ENCODE assay signal across 23 cellular contexts in the genomic region with DNA sequence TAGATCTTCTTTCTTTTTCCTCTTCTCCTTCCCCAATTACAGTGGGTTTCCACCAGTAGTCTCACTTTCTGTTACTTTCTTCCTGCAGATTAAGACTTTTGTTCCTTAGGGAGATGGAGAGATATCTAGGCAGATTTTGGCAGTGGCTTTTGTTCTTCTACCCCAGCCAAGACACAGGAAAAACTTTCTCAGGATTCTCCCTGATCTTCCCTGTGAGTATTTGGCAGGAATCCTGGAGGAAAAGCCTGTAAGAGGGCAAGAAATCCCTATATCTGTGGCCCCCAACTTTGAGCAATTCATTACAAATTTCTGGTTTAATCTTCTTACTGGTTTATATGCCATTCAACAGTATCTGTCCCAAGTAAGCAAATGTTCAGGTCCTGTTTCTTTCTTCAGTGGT. TPM values are rescaled to one million over a fixed set of nuclear protein-coding genes. Genes with fewer than 3 reads are reported as not detected.
A peak's percentile ranks its signal among the peaks of the same experiment; 100 is the strongest.
DNase-seq lines count a peak whose midpoint lies in the region; ATAC-seq and TF ChIP-seq lines count a peak whose summit lies in the region.
"Had no signal": no experiment of that assay in that cellular context is flagged by ENCODE, and none has a peak within 500 bp of the region (broad histone marks: within the 10 kb centered on the region; RNA-seq: fewer than 3 reads in every experiment).

No MANE protein-coding gene starts in this region.

- H3K9me3 ChIP-seq in RWPE2 (ENCODE audit: severe bottlenecking) (peaks cover 2% of the 10 kb centered on the region), osteoblast (ENCODE audit: low read depth, low read length) (peaks cover 1% of the 10 kb centered on the region), adrenal gland (replicated peaks in 1 of 3) (peaks cover 0 to 16% (median 0%) of the 10 kb centered on the region in 3 donors)

- H3K4me3 Mint-ChIP-seq in Calu3 (ENCODE audit: low read depth, unreplicated experiment) = no peak overlapping the region
- H3K4me3 Mint-ChIP-seq: CD4-positive, alpha-beta memory T cell; GM23338 had no signal

- H3K36me3 ChIP-seq in RWPE2 (ENCODE audit: low read depth) (no peaks in the 10 kb centered on the region), osteoblast (ENCODE audit: insufficient read depth, low read length) (no peaks in the 10 kb centered on the region), adrenal gland (replicated peaks in 1 of 2) (no peaks in the 10 kb centered on the region)
- H3K36me3 ChIP-seq: BLaER1, HAP-1 had no signal

- DNase-seq in Calu3 = no peak
- DNase-seq in RWPE2 (ENCODE audit: low spot score) = no peak
- no peak for DNase-seq in epithelial cell of prostate (ENCODE audit: low read depth, low spot score)
- DNase-seq in osteoblast (ENCODE audit: insufficient read length, low spot score, missing footprints) = no peak
- no peak for DNase-seq in dorsolateral prefrontal cortex
- no peak for DNase-seq in T-helper 9 cell
- no peak for DNase-seq in adrenal gland
- DNase-seq: Caco-2; CD4-positive, alpha-beta memory T cell; DND-41; KG1; NCI-H1092 treated with DMSO at 0.1 percent for 48 hours; NCI-H1436 treated with DMSO at 0.1 percent for 48 hours; NCI-H1930; NCI-H510A; NCI-H748 treated with DMSO at 0.1 percent for 48 hours; NK-92 treated with Interleukin-12 subunit alpha and Interleukin-12 subunit beta, amount 100 ng/mL, for 24 hours; SIG-M5 had no signal

- TF ChIP-seq CTCF in Calu3 (IDR thresholded peaks at IDR 0.05; ENCODE audit: unreplicated experiment) = no peak
- TF ChIP-seq CTCF in RWPE2 (IDR thresholded peaks at IDR 0.05; ENCODE audit: poor library complexity, severe bottlenecking) = no peak
- TF ChIP-seq CTCF in osteoblast (IDR thresholded peaks at IDR 0.05; ENCODE audit: extremely low read depth, low read depth, low read length) = no peak
- no peak for TF ChIP-seq CTCF in dorsolateral prefrontal cortex (IDR thresholded peaks at IDR 0.05 in 54 of 56, conservative IDR thresholded peaks at IDR 0.05 in 2 of 56; ENCODE audit: low read depth in 1 of 56, partially characterized antibody in 56 of 56)
- no peak for TF ChIP-seq CTCF in adrenal gland (IDR thresholded peaks at IDR 0.05)

- H3K27ac ChIP-seq in RWPE2 (ENCODE audit: poor library complexity, severe bottlenecking) (peak overlapping the region; percentile 45), epithelial cell of prostate (peak overlapping the region; percentile 76), osteoblast (ENCODE audit: low read depth, low read length) (peak overlapping the region; percentile 60), dorsolateral prefrontal cortex (no peak overlapping the region), adrenal gland (no peak overlapping the region)
- H3K27ac ChIP-seq: A549, BLaER1, RWPE1 had no signal

- no peak for ATAC-seq in RWPE2 (ENCODE audit: low read depth)
- ATAC-seq: A549, GM23338 had no signal

- H3K4me1 Mint-ChIP-seq in Calu3 (ENCODE audit: low read depth, unreplicated experiment) = peaks cover 10% of the 10 kb centered on the region
- H3K4me1 Mint-ChIP-seq: CD4-positive, alpha-beta memory T cell; GM23338 had no signal

- peaks cover 3% of the 10 kb centered on the region for H3K4me1 ChIP-seq in RWPE2 (ENCODE audit: insufficient read depth, poor library complexity, severe bottlenecking)
- H3K4me1 ChIP-seq in osteoblast (ENCODE audit: insufficient read depth, low read length) = peaks cover 7% of the 10 kb centered on the region
- no peaks in the 10 kb centered on the region for H3K4me1 ChIP-seq in adrenal gland (replicated peaks in 1 of 2)
- H3K4me1 ChIP-seq: A549, BLaER1, Caco-2, HAP-1 had no signal

- H3K27me3 ChIP-seq in RWPE2 (ENCODE audit: insufficient read depth, poor library complexity, severe bottlenecking) (no peaks in the 10 kb centered on the region), osteoblast (ENCODE audit: insufficient read depth, low read length) (no peaks in the 10 kb centered on the region), dorsolateral prefrontal cortex (peaks cover 0 to 34% (median 8%) of the 10 kb centered on the region in 45 donors), adrenal gland (no peaks in the 10 kb centered on the region)
- H3K27me3 ChIP-seq: BLaER1 had no signal

- CTCF ChIA-PET in Calu3 (lab: Charles Lee) = no interaction called here

- no peaks in the 10 kb centered on the region for H3K27me3 Mint-ChIP-seq in Calu3 (ENCODE audit: unreplicated experiment)
- H3K27me3 Mint-ChIP-seq: CD4-positive, alpha-beta memory T cell had no signal

- no peak overlapping the region for H2AFZ ChIP-seq in osteoblast (ENCODE audit: low read length)
- H2AFZ ChIP-seq: GM23338 had no signal

- H3K27ac Mint-ChIP-seq in Calu3 (ENCODE audit: unreplicated experiment) = peak overlapping the region; percentile 70
- H3K27ac Mint-ChIP-seq: CD4-positive, alpha-beta memory T cell; GM23338 had no signal

- peaks cover 16% of the 10 kb centered on the region for H3K9me3 Mint-ChIP-seq in Calu3 (ENCODE audit: low read depth, unreplicated experiment)

- peaks cover 7% of the 10 kb centered on the region for H3K36me3 Mint-ChIP-seq in Calu3 (ENCODE audit: insufficient read depth, unreplicated experiment)

- TF ChIP-seq POLR2A in adrenal gland (IDR thresholded peaks at IDR 0.05) = no peak

- H3K4me3 ChIP-seq in RWPE2 (ENCODE audit: severe bottlenecking) = no peak overlapping the region
- H3K4me3 ChIP-seq in osteoblast (ENCODE audit: insufficient read depth, low read length) = no peak overlapping the region
- no peak overlapping the region for H3K4me3 ChIP-seq in dorsolateral prefrontal cortex
- no peak overlapping the region for H3K4me3 ChIP-seq in adrenal gland
- H3K4me3 ChIP-seq: A549, BLaER1, GM23338, HAP-1 had no signal

- H3K4me2 ChIP-seq in osteoblast (ENCODE audit: insufficient read depth, low read length) = peak overlapping the region; percentile 6
- H3K4me2 ChIP-seq: A549, BLaER1, GM23338 had no signal

- BruUV-seq in Calu3 (replicated peaks; lab: Mats Ljungman, UMichigan) = no TSS peak

- H4K20me1 ChIP-seq in osteoblast (ENCODE audit: insufficient read depth, low read length) = no peaks in the 10 kb centered on the region
- H4K20me1 ChIP-seq: BLaER1 had no signal

- peaks cover 43% of the 10 kb centered on the region for H3K79me2 ChIP-seq in osteoblast (ENCODE audit: insufficient read depth, low read length)

- intact Hi-C loops in Calu3 (cut with micrococcal nuclease; ENCODE audit: unreplicated experiment) = no loop called here
- intact Hi-C loops in dorsolateral prefrontal cortex (cut with DNase I) = no loop called here
- intact Hi-C loops in adrenal gland (cut with DNase I) = no loop called here

RNA-seq across cellular contexts. Expression of a gene that starts 21.9 kb away (rescaled TPM):
- total RNA-seq in Calu3 (2022) (66.4 and 83.3 TPM in 2 replicates), osteoblast (42.0 and 43.6 TPM in 2 replicates), dorsolateral prefrontal cortex (10 to 100 TPM in 119 of 120 experiments, 1 to 10 TPM in 1; 9.6 to 53.0 (median 27.8) TPM), adrenal gland (10 to 100 TPM; 11.2 to 22.8 (median 12.9) TPM)
- polyA plus RNA-seq in adrenal gland = 1 to 10 TPM; 2.3 to 5.7 (median 3.9) TPM

Comparison
In these comparisons a context has a peak if more than half of its experiments do, and no peak if none do; other contexts are left out.
1. H3K27ac ChIP-seq: peak in RWPE2 (single experiment), epithelial cell of prostate (single experiment) and osteoblast (single experiment); none in dorsolateral prefrontal cortex (0 of 59) and adrenal gland (0 of 5).